In the genomic region with DNA sequence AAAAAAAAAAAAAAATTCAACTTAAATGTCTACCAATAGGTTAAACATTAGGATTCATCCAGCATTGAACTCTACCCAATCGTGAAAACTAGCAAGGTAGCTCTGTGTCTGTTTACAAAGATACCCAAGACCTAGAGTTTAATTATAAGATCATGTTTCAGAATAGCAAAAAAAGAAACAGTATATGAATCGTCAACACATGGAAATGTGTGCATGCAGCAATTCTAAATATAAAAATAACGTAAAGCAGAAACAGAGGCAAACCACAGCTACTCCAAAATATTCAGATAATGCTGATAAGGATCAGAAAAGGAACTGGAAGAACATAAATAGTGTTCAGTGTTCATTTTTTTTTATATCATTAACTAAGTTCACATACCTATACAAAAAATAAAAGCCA, we compare ENCODE assay signal across 23 cellular contexts.
"Had no signal": no experiment of that assay in that cellular context is flagged by ENCODE, and none has a peak within 500 bp of the region (broad histone marks: within the 10 kb centered on the region; RNA-seq: fewer than 3 reads in every experiment).

No MANE protein-coding gene starts in this region.

- H3K36me3 Mint-ChIP-seq: activated naive CD8-positive, alpha-beta T cell treated with anti-CD3 and anti-CD28 coated beads, Interleukin-2, amount 10 ng/mL, durations not matched to agents 7 days and 5 days; WTC11 had no signal

- H3K9me3 ChIP-seq: breast epithelium, Peyer's patch had no signal

- H3K27me3 Mint-ChIP-seq: activated naive CD8-positive, alpha-beta T cell treated with anti-CD3 and anti-CD28 coated beads, Interleukin-2, amount 10 ng/mL, durations not matched to agents 7 days and 5 days had no signal

- H3K27ac ChIP-seq: Peyer's patch had no signal

- H3K36me3 ChIP-seq: breast epithelium, Peyer's patch had no signal

- H3K27me3 ChIP-seq: breast epithelium, Peyer's patch had no signal

- H3K4me3 Mint-ChIP-seq: activated CD8-positive, alpha-beta T cell treated with anti-CD3 and anti-CD28 coated beads, Interleukin-2, amount 10 ng/mL, durations not matched to agents 7 days and 5 days; activated naive CD8-positive, alpha-beta T cell treated with anti-CD3 and anti-CD28 coated beads, Interleukin-2, amount 10 ng/mL, durations not matched to agents 7 days and 5 days; T-helper 1 cell treated with Interleukin-12 subunit alpha and Interleukin-12 subunit beta and Interleukin-4 antibody, amounts not matched to agents 30 μg/mL and 1 μg/mL, for 36 hours; WTC11 had no signal

- H3K9me3 Mint-ChIP-seq: activated naive CD8-positive, alpha-beta T cell treated with anti-CD3 and anti-CD28 coated beads, Interleukin-2, amount 10 ng/mL, durations not matched to agents 7 days and 5 days; T-helper 1 cell treated with Interleukin-12 subunit alpha and Interleukin-12 subunit beta and Interleukin-4 antibody, amounts not matched to agents 30 μg/mL and 1 μg/mL, for 36 hours; WTC11 had no signal

- H3K27ac Mint-ChIP-seq: activated CD8-positive, alpha-beta T cell treated with anti-CD3 and anti-CD28 coated beads, Interleukin-2, amount 10 ng/mL, durations not matched to agents 7 days and 5 days; activated naive CD8-positive, alpha-beta T cell treated with anti-CD3 and anti-CD28 coated beads, Interleukin-2, amount 10 ng/mL, durations not matched to agents 7 days and 5 days; T-helper 1 cell treated with Interleukin-12 subunit alpha and Interleukin-12 subunit beta and Interleukin-4 antibody, amounts not matched to agents 30 μg/mL and 1 μg/mL, for 36 hours; WTC11 had no signal

- DNase-seq: activated CD4-positive, alpha-beta T cell treated with anti-CD3 and anti-CD28 coated beads for 48 hours; activated CD4-positive, alpha-beta T cell treated with anti-CD3 and anti-CD28 coated beads, Interleukin-2, amount 50 U/mL, for 4 hours; activated CD4-positive, CD25-positive, alpha-beta regulatory T cell treated with anti-CD3 and anti-CD28 coated beads, Interleukin-2, amount 50 U/mL, for 72 hours; activated CD8-positive, alpha-beta memory T cell treated with anti-CD3 and anti-CD28 coated beads, Interleukin-2, amount 50 U/mL, for 48 hours; activated CD8-positive, alpha-beta T cell treated with anti-CD3 and anti-CD28 coated beads, Interleukin-2, amount 10 ng/mL, durations not matched to agents 7 days and 5 days; activated naive CD4-positive, alpha-beta T cell treated with anti-CD3 and anti-CD28 coated beads, Interleukin-2, amount 50 U/mL, for 16 hours; activated naive CD8-positive, alpha-beta T cell treated with anti-CD3 and anti-CD28 coated beads, Interleukin-2, amount 10 ng/mL, durations not matched to agents 7 days and 5 days; activated T-cell treated with anti-CD3 and anti-CD28 coated beads, Interleukin-2, amount 50 U/mL, for 1 hour; aorta; caudate nucleus; NCI-H1048; NCI-H1417 treated with DMSO at 0.1 percent for 48 hours; NCI-H1694; NCI-H2029; NCI-H2171; NCI-H226; NCI-H526; NCI-H774; Peyer's patch; SHP77 treated with DMSO at 0.1 percent for 48 hours had no signal

- H3K4me3 ChIP-seq: breast epithelium, Peyer's patch had no signal
